ENCODE assay signal across 22 cellular contexts in genomic region chr2:239101071-239101470, GRCh38.
"Had no signal": no experiment of that assay in that cellular context is flagged by ENCODE, and none has a peak within 500 bp of the region (broad histone marks: within the 10 kb centered on the region; RNA-seq: fewer than 3 reads in every experiment).

No MANE protein-coding gene starts in this region.

- H3K27me3 Mint-ChIP-seq: naive B cell had no signal

- ATAC-seq: esophagus mucosa, gastrocnemius medialis, heart right ventricle, left cardiac atrium, left lung, left ventricle myocardium superior, lower lobe of right lung, mucosa of descending colon had no signal

- DNase-seq: dermis blood vessel endothelial cell; dorsolateral prefrontal cortex; effector CD4-positive, alpha-beta T cell; effector memory CD4-positive, alpha-beta T cell; erythroblast; esophagus squamous epithelium; foreskin fibroblast; foreskin melanocyte; gastrocnemius medialis; glutamatergic neuron; head of caudate nucleus; heart right ventricle; hippocampal formation; left cardiac atrium; left lung; left ventricle myocardium superior; lower lobe of right lung; mesenchymal stem cell; mucosa of descending colon; naive B cell had no signal

- H3K4me1 Mint-ChIP-seq: naive B cell had no signal

- H3K9me3 ChIP-seq: esophagus squamous epithelium, gastrocnemius medialis, heart right ventricle, left lung, lower lobe of right lung, mucosa of descending colon had no signal

- H3K9me3 Mint-ChIP-seq: mesothelial cell of epicardium, naive B cell had no signal

- H3K4me3 Mint-ChIP-seq: mesothelial cell of epicardium had no signal

- H3K27ac Mint-ChIP-seq: mesothelial cell of epicardium had no signal
